27 cellular contexts compared by ENCODE assay signal in the genomic region with DNA sequence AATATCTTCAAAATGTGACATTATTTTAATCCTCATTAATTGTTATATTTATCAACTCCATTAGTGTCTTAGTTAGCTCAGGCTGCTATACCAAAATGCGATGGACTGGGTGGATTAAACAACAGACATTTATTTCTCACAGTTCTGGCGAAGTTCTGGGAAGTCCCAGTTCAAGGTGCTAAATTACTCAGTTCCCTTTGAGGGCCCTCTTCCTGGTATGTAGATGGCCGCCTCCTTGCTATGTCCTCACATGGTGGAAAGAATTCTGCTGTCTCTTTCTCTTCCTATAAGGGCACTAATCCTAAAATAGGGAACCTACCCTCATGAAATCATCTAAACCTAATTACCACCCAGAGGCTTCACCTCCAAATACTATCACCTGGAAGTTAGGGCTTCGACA. TPM values are rescaled to one million over a fixed set of nuclear protein-coding genes. Genes with fewer than 3 reads are reported as not detected.
DNase-seq lines count a peak whose midpoint lies in the region; ATAC-seq and TF ChIP-seq lines count a peak whose summit lies in the region.
"Had no signal": no experiment of that assay in that cellular context is flagged by ENCODE, and none has a peak within 500 bp of the region (broad histone marks: within the 10 kb centered on the region; RNA-seq: fewer than 3 reads in every experiment).

No MANE protein-coding gene starts in this region.

- H3K36me3 Mint-ChIP-seq in natural killer cell treated with Interleukin-12 subunit alpha and Interleukin-12 subunit beta and Interleukin-15 and Interleukin-18, amount 100 ng/mL, for 72 hours: no peaks in the 10 kb centered on the region
- H3K36me3 Mint-ChIP-seq in natural killer cell (no peaks in the 10 kb centered on the region), T-helper 17 cell (ENCODE audit: low read depth) (no peaks in the 10 kb centered on the region)
- H3K36me3 Mint-ChIP-seq: CD4-positive, alpha-beta memory T cell; T-cell had no signal

- in situ Hi-C loops in ACHN (cut with HindIII; ENCODE audit: low pct_ligation_motif_present, low pct_unique_long_range_greater_than_20kb, low sequenced_read_pairs): no loop called here

- intact Hi-C loops in natural killer cell (cut with micrococcal nuclease): no loop called here

- no peak overlapping the region for H3K4me3 ChIP-seq in epithelial cell of esophagus (ENCODE audit: low read length)
- H3K4me3 ChIP-seq: GM23248, HAP-1, K562, SJSA1 had no signal

- no peak for DNase-seq in natural killer cell treated with Interleukin-12 subunit alpha and Interleukin-12 subunit beta and Interleukin-15 and Interleukin-18, amount 100 ng/mL, for 72 hours (ENCODE audit: low spot score)
- DNase-seq in natural killer cell (no peak), epithelial cell of esophagus (ENCODE audit: low read depth) (peak; percentile 4), T-helper 17 cell (no peak), ACHN (no peak)
- DNase-seq in stimulated activated naive CD4-positive, alpha-beta T cell treated with Interleukin-2 at 50 U/mL for 16 hours (lab: John Stamatoyannopoulos, UW): no peak
- DNase-seq: C1 segment of cervical spinal cord; CD4-positive, alpha-beta memory T cell; COR-L47; GM23248; HFFc6; Kasumi-1; NCI-H1417 treated with DMSO at 0.1 percent for 48 hours; NCI-H1694 treated with DMSO at 0.1 percent for 48 hours; NCI-H2081 treated with DMSO at 0.1 percent for 48 hours; NCI-H2171; NCI-H226; NCI-H510A; NCI-H69; Right ventricle myocardium superior; RPMI8226; T-cell had no signal

- peak overlapping the region in 1 of 2 donors; percentile 71 for H3K27ac Mint-ChIP-seq in natural killer cell treated with Interleukin-12 subunit alpha and Interleukin-12 subunit beta and Interleukin-15 and Interleukin-18, amount 100 ng/mL, for 72 hours
- H3K27ac Mint-ChIP-seq in natural killer cell: no peak overlapping the region
- no peak overlapping the region for H3K27ac Mint-ChIP-seq in T-helper 17 cell
- H3K27ac Mint-ChIP-seq: CD4-positive, alpha-beta memory T cell; HFFc6; T-cell had no signal

- no peaks in the 10 kb centered on the region for H3K9me3 ChIP-seq in T-helper 17 cell (ENCODE audit: control insufficient read depth, low read length, poor library complexity, severe bottlenecking)
- H3K9me3 ChIP-seq: HAP-1, SJSA1 had no signal

- no peak overlapping the region for H3K4me3 Mint-ChIP-seq in natural killer cell treated with Interleukin-12 subunit alpha and Interleukin-12 subunit beta and Interleukin-15 and Interleukin-18, amount 100 ng/mL, for 72 hours
- H3K4me3 Mint-ChIP-seq in natural killer cell (no peak overlapping the region), T-helper 17 cell (no peak overlapping the region)
- H3K4me3 Mint-ChIP-seq: CD4-positive, alpha-beta memory T cell; HFFc6; T-cell had no signal

- peaks cover 5 to 7% of the 10 kb centered on the region in 2 donors for H3K4me1 Mint-ChIP-seq in natural killer cell treated with Interleukin-12 subunit alpha and Interleukin-12 subunit beta and Interleukin-15 and Interleukin-18, amount 100 ng/mL, for 72 hours (ENCODE audit: low read depth in 2 of 2)
- H3K4me1 Mint-ChIP-seq in natural killer cell (no peaks in the 10 kb centered on the region), T-helper 17 cell (no peaks in the 10 kb centered on the region)
- H3K4me1 Mint-ChIP-seq: CD4-positive, alpha-beta memory T cell; T-cell had no signal

- TF ChIP-seq CTCF in natural killer cell (IDR thresholded peaks at IDR 0.05) (no peak), epithelial cell of esophagus (IDR thresholded peaks at IDR 0.05; ENCODE audit: insufficient read depth, low read depth, low read length, missing control alignments) (no peak)

- H3K27me3 Mint-ChIP-seq in natural killer cell treated with Interleukin-12 subunit alpha and Interleukin-12 subunit beta and Interleukin-15 and Interleukin-18, amount 100 ng/mL, for 72 hours: peaks cover 7 to 8% of the 10 kb centered on the region in 2 donors
- H3K27me3 Mint-ChIP-seq in natural killer cell (ENCODE audit: low read depth in 2 of 2) (peaks cover 4 to 16% of the 10 kb centered on the region in 2 donors), T-helper 17 cell (peaks cover 5% of the 10 kb centered on the region)

- peak; percentile 74 to 77 for ATAC-seq in natural killer cell treated with Interleukin-12 subunit alpha and Interleukin-12 subunit beta and Interleukin-15 and Interleukin-18, amount 100 ng/mL, for 72 hours
- ATAC-seq in natural killer cell (no peak), HG02798 (IDR thresholded peaks at IDR 0.05; ENCODE audit: poor library complexity, unreplicated experiment) (peak; percentile 47), T-helper 17 cell (no peak), HG03378 (IDR thresholded peaks at IDR 0.05; ENCODE audit: unreplicated experiment) (no peak)
- ATAC-seq: K562, T-cell had no signal

- H3K9me3 Mint-ChIP-seq in natural killer cell treated with Interleukin-12 subunit alpha and Interleukin-12 subunit beta and Interleukin-15 and Interleukin-18, amount 100 ng/mL, for 72 hours: no peaks in the 10 kb centered on the region
- no peaks in the 10 kb centered on the region for H3K9me3 Mint-ChIP-seq in natural killer cell
- H3K9me3 Mint-ChIP-seq: HFFc6, T-cell had no signal

RNA-seq across cellular contexts. Expression of a gene that starts 38.8 kb away (rescaled TPM):
- 100 to 1,000 TPM; 126 to 258 TPM for total RNA-seq in natural killer cell treated with Interleukin-12 subunit alpha and Interleukin-12 subunit beta and Interleukin-15 and Interleukin-18, amount 100 ng/mL, for 72 hours
- total RNA-seq in natural killer cell: 10 to 100 TPM; 34.4 to 48.3 (median 44.8) TPM
- total RNA-seq in T-helper 17 cell: 10 to 100 TPM; 64.1 to 70.1 TPM

Comparison
In these comparisons a context has a peak if more than half of its experiments do, and no peak if none do; other contexts are left out.
1. ATAC-seq: peak in natural killer cell treated with Interleukin-12 subunit alpha and Interleukin-12 subunit beta and Interleukin-15 and Interleukin-18, amount 100 ng/mL, for 72 hours (2 of 2) and HG02798 (single experiment); none in natural killer cell (0 of 3), T-helper 17 cell (single experiment) and HG03378 (single experiment).